Comparison of ENCODE assay signal across 16 cellular contexts in genomic region chr2:182378759-182379158, GRCh38. TPM values are rescaled to one million over a fixed set of nuclear protein-coding genes. Genes with fewer than 3 reads are reported as not detected.
"Had no signal": no experiment of that assay in that cellular context is flagged by ENCODE, and none has a peak within 500 bp of the region (broad histone marks: within the 10 kb centered on the region; RNA-seq: fewer than 3 reads in every experiment).

No MANE protein-coding gene starts in this region.

- DNase-seq: activated CD4-positive, alpha-beta memory T cell treated with anti-CD3 and anti-CD28 coated beads, Interleukin-2, amount 10 ng/mL, durations not matched to agents 7 days and 5 days; activated CD4-positive, alpha-beta T cell treated with anti-CD3 and anti-CD28 coated beads for 1 hour; activated CD8-positive, alpha-beta memory T cell treated with anti-CD3 and anti-CD28 coated beads, Interleukin-2, amount 50 U/mL, for 4 hours; activated gamma-delta T cell treated with Interleukin-2 at 50 U/mL for 16 hours; activated naive CD8-positive, alpha-beta T cell treated with anti-CD3 and anti-CD28 coated beads for 36 hours; activated T-cell treated with anti-CD3 and anti-CD28 coated beads, Interleukin-2, amount 50 U/mL, for 72 hours; colonic mucosa; effector memory CD4-positive, alpha-beta T cell; left colon; nephron progenitor cell; posterior cingulate gyrus; trophoblast cell had no signal

- H3K27ac ChIP-seq: colonic mucosa, epithelial cell of prostate had no signal

- H3K36me3 ChIP-seq: colonic mucosa had no signal

- H3K9me3 ChIP-seq: colonic mucosa had no signal

- H3K4me1 ChIP-seq: colonic mucosa had no signal

- H3K4me3 ChIP-seq: colonic mucosa, smooth muscle cell had no signal

- H3K27me3 ChIP-seq: colonic mucosa had no signal

- ATAC-seq: activated T-cell treated with anti-CD3 and anti-CD28 coated beads, Interleukin-2, amount 50 U/mL, for 72 hours; stimulated activated effector memory CD8-positive, alpha-beta T cell treated with anti-CD3 and anti-CD28 coated beads, Interleukin-12 subunit alpha, Interleukin-12 subunit beta, amount 100 ng/mL, for 72 hours had no signal

RNA-seq across cellular contexts. Expression of gene PDE1A, which starts 48.1 kb away (rescaled TPM):
- total RNA-seq: activated CD4-positive, alpha-beta memory T cell treated with anti-CD3 and anti-CD28 coated beads, Interleukin-2, amount 10 ng/mL, durations not matched to agents 7 days and 5 days; activated naive CD8-positive, alpha-beta T cell treated with anti-CD3 and anti-CD28 coated beads for 36 hours; activated T-cell treated with anti-CD3 and anti-CD28 coated beads, Interleukin-2, amount 50 U/mL, for 72 hours; SK-MEL-5 had no signal
